28 cellular contexts compared by ENCODE assay signal in the genomic region with DNA sequence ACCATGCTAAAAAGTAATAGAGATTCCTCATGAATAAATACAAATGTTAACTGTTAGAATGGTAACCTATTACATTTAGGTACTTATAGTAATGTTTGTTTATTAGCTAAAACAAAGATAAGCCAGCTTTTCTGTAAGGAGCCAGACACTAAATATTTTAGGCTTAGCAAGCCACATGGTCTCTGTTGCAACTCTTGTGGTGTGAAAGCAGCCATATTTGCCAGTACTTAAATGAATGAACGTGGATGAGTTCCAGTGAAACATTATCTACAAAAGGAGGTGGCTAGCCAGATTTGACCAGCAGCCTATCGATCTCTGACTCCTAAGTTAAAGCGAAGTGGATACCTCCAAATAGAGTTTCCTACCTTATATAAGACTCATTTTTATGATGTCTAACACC.
"Had no signal": no experiment of that assay in that cellular context is flagged by ENCODE, and none has a peak within 500 bp of the region (broad histone marks: within the 10 kb centered on the region; RNA-seq: fewer than 3 reads in every experiment).

No MANE protein-coding gene starts in this region.

- DNase-seq: activated CD4-positive, alpha-beta T cell treated with anti-CD3 and anti-CD28 coated beads for 48 hours; activated CD4-positive, alpha-beta T cell treated with anti-CD3 and anti-CD28 coated beads, Interleukin-2, amount 50 U/mL, for 4 hours; activated CD4-positive, CD25-positive, alpha-beta regulatory T cell treated with anti-CD3 and anti-CD28 coated beads, Interleukin-2, amount 50 U/mL, for 72 hours; activated CD8-positive, alpha-beta memory T cell treated with anti-CD3 and anti-CD28 coated beads, Interleukin-2, amount 10 ng/mL, durations not matched to agents 7 days and 5 days; activated gamma-delta T cell; activated naive CD4-positive, alpha-beta T cell treated with anti-CD3 and anti-CD28 coated beads for 36 hours; activated T-cell treated with anti-CD3 and anti-CD28 coated beads, Interleukin-2, amount 50 U/mL, for 4 hours; body of pancreas; central memory CD4-positive, alpha-beta T cell; KG1; NCI-H1092 treated with DMSO at 0.1 percent for 48 hours; NCI-H1417 treated with DMSO at 0.1 percent for 48 hours; NCI-H1694 treated with DMSO at 0.1 percent for 48 hours; NCI-H2029 treated with DMSO at 0.1 percent for 48 hours; NCI-H446 treated with DMSO at 0.1 percent for 48 hours; NCI-H524 treated with DMSO at 0.1 percent for 48 hours; NCI-H774; NK-92 treated with Interleukin-12 subunit alpha and Interleukin-12 subunit beta, amount 100 ng/mL, for 24 hours; Peyer's patch; Right ventricle myocardium superior; SJCRH30; SK-N-SH; T-helper 1 cell had no signal

- H3K27me3 ChIP-seq: body of pancreas, Peyer's patch, SJCRH30 had no signal

- ATAC-seq: activated CD8-positive, alpha-beta memory T cell treated with anti-CD3 and anti-CD28 coated beads, Interleukin-2, amount 10 ng/mL, durations not matched to agents 7 days and 5 days; activated T-cell treated with anti-CD3 and anti-CD28 coated beads, Interleukin-2, amount 50 U/mL, for 4 hours; body of pancreas; WTC11 had no signal

- H3K27me3 Mint-ChIP-seq: activated CD8-positive, alpha-beta memory T cell treated with anti-CD3 and anti-CD28 coated beads, Interleukin-2, amount 10 ng/mL, durations not matched to agents 7 days and 5 days; activated naive CD8-positive, alpha-beta T cell; IgD-negative memory B cell had no signal

- H3K4me1 ChIP-seq: body of pancreas, Peyer's patch, SJCRH30 had no signal

- FAIRE-seq: bronchial epithelial cell had no signal

- H3K27ac Mint-ChIP-seq: activated CD8-positive, alpha-beta memory T cell treated with anti-CD3 and anti-CD28 coated beads, Interleukin-2, amount 10 ng/mL, durations not matched to agents 7 days and 5 days; activated naive CD4-positive, alpha-beta T cell treated with anti-CD3 and anti-CD28 coated beads for 36 hours; activated naive CD8-positive, alpha-beta T cell; IgD-negative memory B cell; WTC11 had no signal

- H3K9ac ChIP-seq: SK-N-SH had no signal

- H3K27ac ChIP-seq: body of pancreas, Peyer's patch, RWPE1, SJCRH30 had no signal

- H3K4me3 ChIP-seq: body of pancreas, Peyer's patch, SJCRH30 had no signal

- H3K4me3 Mint-ChIP-seq: activated CD8-positive, alpha-beta memory T cell treated with anti-CD3 and anti-CD28 coated beads, Interleukin-2, amount 10 ng/mL, durations not matched to agents 7 days and 5 days; activated naive CD4-positive, alpha-beta T cell treated with anti-CD3 and anti-CD28 coated beads for 36 hours; activated naive CD8-positive, alpha-beta T cell; activated T-cell treated with anti-CD3 and anti-CD28 coated beads, Interleukin-2, amount 50 U/mL, for 4 hours; IgD-negative memory B cell; WTC11 had no signal

- H3K36me3 Mint-ChIP-seq: activated CD8-positive, alpha-beta memory T cell treated with anti-CD3 and anti-CD28 coated beads, Interleukin-2, amount 10 ng/mL, durations not matched to agents 7 days and 5 days; activated naive CD8-positive, alpha-beta T cell; IgD-negative memory B cell had no signal

- H3K4me1 Mint-ChIP-seq: activated CD8-positive, alpha-beta memory T cell treated with anti-CD3 and anti-CD28 coated beads, Interleukin-2, amount 10 ng/mL, durations not matched to agents 7 days and 5 days; IgD-negative memory B cell; WTC11 had no signal

- H3K4me2 ChIP-seq: SK-N-SH had no signal

- H3K36me3 ChIP-seq: Peyer's patch, SJCRH30 had no signal

- H3K9me3 ChIP-seq: body of pancreas, Peyer's patch, SJCRH30, SK-N-SH had no signal
